1 cellular context compared by ENCODE assay signal in genomic region chr16:27083861-27084261, GRCh38.
TF ChIP-seq lines count a peak whose summit lies in the region.

No MANE protein-coding gene starts in this region.

TF ChIP-seq in HCT116, 20 proteins besides CTCF, POLR2A, EP300 and RAD21:
- TF ChIP-seq MAX (IDR thresholded peaks at IDR 0.05), result no peak
- no peak for TF ChIP-seq TCF7L2 (IDR thresholded peaks at IDR 0.05; ENCODE audit: borderline replicate concordance, extremely low read depth, insufficient read depth, insufficient read length)
- no peak for TF ChIP-seq ZFX (IDR thresholded peaks at IDR 0.05)
- no peak for TF ChIP-seq EZH2 (IDR thresholded peaks at IDR 0.05)
- TF ChIP-seq ELF1 (IDR thresholded peaks at IDR 0.05; ENCODE audit: borderline replicate concordance, low read depth), result no peak
- peak; percentile 34; the same call in 1 of the 2 replicates for TF ChIP-seq SP1 (IDR thresholded peaks at IDR 0.05; ENCODE audit: low read depth)
